ENCODE assay signal across 1 cellular context in the genomic region with DNA sequence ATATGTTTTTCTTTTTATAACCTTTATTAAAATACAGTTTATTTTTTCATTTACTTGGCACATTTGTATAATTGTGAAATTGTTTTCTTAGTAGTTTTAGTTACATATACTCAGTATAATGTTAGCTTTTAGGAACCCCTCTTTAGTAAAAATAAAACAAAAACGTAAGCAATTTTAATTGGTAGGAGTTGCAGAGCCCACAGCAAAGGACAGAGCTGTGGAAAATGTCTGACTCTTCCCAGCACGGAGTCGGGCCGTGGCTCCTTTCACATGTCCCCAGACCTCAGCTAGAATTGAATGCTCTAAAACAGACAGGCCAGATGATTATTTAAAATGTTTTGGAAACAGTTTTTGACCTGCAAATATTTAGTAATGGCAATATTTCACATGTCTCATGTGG.
TF ChIP-seq lines count a peak whose summit lies in the region.

No MANE protein-coding gene starts in this region.

TF ChIP-seq in K562, 482 proteins besides CTCF, POLR2A, EP300 and RAD21:
- TF ChIP-seq FOXM1 (IDR thresholded peaks at IDR 0.05; ENCODE audit: low read depth) (no peak), FOXM1 (CRISPR knock-in tag; IDR thresholded peaks at IDR 0.05; ENCODE audit: low read depth) (no peak), MAFF (IDR thresholded peaks at IDR 0.05; ENCODE audit: low read length) (0 out of 2 replicates have a peak, but pooled peaks have one; percentile 26), C11orf30 (IDR thresholded peaks at IDR 0.05; ENCODE audit: low read depth) (peak; percentile 31; the same call in 1 of the 2 replicates), ZNF217 (CRISPR knock-in tag; IDR thresholded peaks at IDR 0.05) (no peak), ZNF316 (IDR thresholded peaks at IDR 0.05) (peak; percentile 52)
